In genomic region chr22:24559471-24559870, GRCh38 we compare ENCODE assay signal across 28 cellular contexts. TPM values are rescaled to one million over a fixed set of nuclear protein-coding genes. Genes with fewer than 3 reads are reported as not detected.
DNase-seq lines count a peak whose midpoint lies in the region; ATAC-seq, FAIRE-seq and TF ChIP-seq lines count a peak whose summit lies in the region.
"Had no signal": no experiment of that assay in that cellular context is flagged by ENCODE, and none has a peak within 500 bp of the region (broad histone marks: within the 10 kb centered on the region; RNA-seq: fewer than 3 reads in every experiment).

No MANE protein-coding gene starts in this region.

- H3K9ac ChIP-seq in HepG2 (ENCODE audit: insufficient read depth, low read depth, low read length) (peak overlapping the region; percentile 30; the same call in 1 of the 2 replicates), Loucy (ENCODE audit: low read depth, low read length, poor library complexity, severe bottlenecking) (peak overlapping the region; percentile 98)

- intact Hi-C loops in HepG2 (cut with micrococcal nuclease; ENCODE audit: unreplicated experiment) (no loop called here), right lobe of liver (cut with DNase I) (loop anchor here in 1 of 2 donors (10.0 kb wide), 1 partner anchor 45 kb away; the partner anchor contains the start of gene GGT1)

- peaks cover 47 to 76% (median 65%) of the 10 kb centered on the region in 3 donors for H3K4me1 Mint-ChIP-seq in naive B cell
- peaks cover 15% of the 10 kb centered on the region for H3K4me1 Mint-ChIP-seq in type B pancreatic cell (ENCODE audit: unreplicated experiment)

- DNase-seq in HepG2 (ENCODE audit: low spot score) (no peak), right lobe of liver (no peak), naive B cell (no peak), type B pancreatic cell (ENCODE audit: extremely low spot score, unreplicated experiment) (no peak), ureter (ENCODE audit: low spot score) (no peak)
- no peak for DNase-seq in stimulated activated CD4-positive, alpha-beta T cell treated with anti-CD3 and anti-CD28 coated beads, Interleukin-2, amount 100 ng/mL, for 48 hours
- DNase-seq: activated CD4-positive, alpha-beta memory T cell treated with anti-CD3 and anti-CD28 coated beads, Interleukin-2, amount 10 ng/mL, durations not matched to agents 7 days and 5 days; activated CD4-positive, CD25-positive, alpha-beta regulatory T cell treated with anti-CD3 and anti-CD28 coated beads, Interleukin-2, amount 50 U/mL, for 72 hours; activated gamma-delta T cell treated with Interleukin-2 at 50 U/mL for 16 hours; adrenal gland; body of pancreas; EL; H9; left lung; MG63; NCI-H1417; NCI-H2081 treated with DMSO at 0.1 percent for 48 hours; NCI-H226; NCI-H748 treated with DMSO at 0.1 percent for 48 hours; nucleus accumbens; RPMI8226; stimulated activated CD8-positive, alpha-beta memory T cell treated with anti-CD3 and anti-CD28 coated beads, Interleukin-4, amount 100 ng/mL, for 48 hours; T-helper 1 cell; upper lobe of right lung had no signal

- no peak for ATAC-seq in HepG2
- ATAC-seq in right lobe of liver = no peak
- ATAC-seq in naive B cell (ENCODE audit: low read depth in 2 of 2) = no peak
- no peak for ATAC-seq in GM18870 (IDR thresholded peaks at IDR 0.05; ENCODE audit: unreplicated experiment)
- ATAC-seq: body of pancreas, K562, left lung, upper lobe of right lung had no signal

- CTCF ChIA-PET in HepG2 (lab: Yijun Ruan, JAX; ENCODE audit: low intra/inter-chr PET ratio, low total read pairs) = no interaction called here

- TF ChIP-seq EP300 in HepG2 (IDR thresholded peaks at IDR 0.05; ENCODE audit: low read depth in 2 of 2, low read length in 2 of 2) (no peak), HepG2 (CRISPR knock-in tag; IDR thresholded peaks at IDR 0.05; ENCODE audit: borderline replicate concordance) (no peak)

- H3K36me3 Mint-ChIP-seq in naive B cell = peaks cover 12% of the 10 kb centered on the region in 2 donors
- peaks cover 17% of the 10 kb centered on the region for H3K36me3 Mint-ChIP-seq in type B pancreatic cell

- H3K4me3 Mint-ChIP-seq in naive B cell (peak overlapping the region in 7 of 8 donors; percentile 8 to 94 (median 45)), type B pancreatic cell (peak overlapping the region; percentile 22)
- H3K4me3 Mint-ChIP-seq: activated CD4-positive, alpha-beta memory T cell treated with anti-CD3 and anti-CD28 coated beads, Interleukin-2, amount 10 ng/mL, durations not matched to agents 7 days and 5 days; CD14-positive monocyte; H9 had no signal

- H4K20me1 ChIP-seq in HepG2 (ENCODE audit: insufficient read depth, low read length) (peaks cover 22% of the 10 kb centered on the region), Loucy (ENCODE audit: insufficient read depth, low read length, poor library complexity, severe bottlenecking) (peaks cover 81% of the 10 kb centered on the region)

- TF ChIP-seq CTCF in HepG2 (CRISPR knock-in tag; IDR thresholded peaks at IDR 0.05) = peak; percentile 11; the same call in 1 of the 2 replicates
- TF ChIP-seq CTCF in right lobe of liver (IDR thresholded peaks at IDR 0.05) = no peak
- TF ChIP-seq CTCF in Loucy (conservative IDR thresholded peaks at IDR 0.05; ENCODE audit: low read length) = no peak
- TF ChIP-seq CTCF in type B pancreatic cell (conservative IDR thresholded peaks at IDR 0.05) = no peak

- H3K27ac Mint-ChIP-seq in naive B cell (peak overlapping the region in 3 of 6 donors; percentile 52 to 93 (median 82)), type B pancreatic cell (no peak overlapping the region)
- H3K27ac Mint-ChIP-seq: activated CD4-positive, alpha-beta memory T cell treated with anti-CD3 and anti-CD28 coated beads, Interleukin-2, amount 10 ng/mL, durations not matched to agents 7 days and 5 days; H9 had no signal

- H3K9me3 ChIP-seq in HepG2 (ENCODE audit: low read length) = no peaks in the 10 kb centered on the region
- no peaks in the 10 kb centered on the region for H3K9me3 ChIP-seq in right lobe of liver
- H3K9me3 ChIP-seq in Loucy (ENCODE audit: insufficient read depth, low read depth, low read length) = no peaks in the 10 kb centered on the region
- H3K9me3 ChIP-seq: adrenal gland, body of pancreas, left lung, MG63, upper lobe of right lung had no signal

- 84% methylated on average over 4 of the region's 4 CpGs for WGBS in HepG2 (ENCODE audit: low lambda C conversion rate)
- 33% methylated on average over 2 of the region's 4 CpGs for WGBS in right lobe of liver (ENCODE audit: insufficient coverage, low coverage, low lambda C conversion rate, missing lambda C conversion rate)

- peaks cover 86% of the 10 kb centered on the region for H3K79me2 ChIP-seq in HepG2 (ENCODE audit: insufficient read depth, low read length)
- H3K79me2 ChIP-seq in Loucy (ENCODE audit: insufficient read depth, low read length) = peaks cover 89% of the 10 kb centered on the region

- H3K9me2 ChIP-seq in Loucy (replicated peaks; ENCODE audit: low read depth, low read length) = no peaks in the 10 kb centered on the region

- no peaks in the 10 kb centered on the region for H3K9me3 Mint-ChIP-seq in naive B cell
- no peaks in the 10 kb centered on the region for H3K9me3 Mint-ChIP-seq in type B pancreatic cell
- H3K9me3 Mint-ChIP-seq: activated CD4-positive, alpha-beta memory T cell treated with anti-CD3 and anti-CD28 coated beads, Interleukin-2, amount 10 ng/mL, durations not matched to agents 7 days and 5 days; CD14-positive monocyte had no signal

- H3K27me3 ChIP-seq in HepG2 (ENCODE audit: control insufficient read depth in 1 of 2, insufficient read depth in 2 of 2, low read length in 2 of 2) = no peaks in the 10 kb centered on the region; a peak in 1 of 5 replicates
- H3K27me3 ChIP-seq in right lobe of liver = no peaks in the 10 kb centered on the region
- H3K27me3 ChIP-seq in Loucy (ENCODE audit: insufficient read depth, low read length, poor library complexity, severe bottlenecking) = peaks cover 4% of the 10 kb centered on the region
- H3K27me3 ChIP-seq: adrenal gland, body of pancreas, left lung, MG63, upper lobe of right lung had no signal

- H3K27ac ChIP-seq in HepG2 (ENCODE audit: extremely low read length, insufficient read depth, low read length) = no peak overlapping the region
- no peak overlapping the region for H3K27ac ChIP-seq in right lobe of liver
- H3K27ac ChIP-seq: adrenal gland, body of pancreas, left lung, upper lobe of right lung had no signal

- POLR2A ChIA-PET in HepG2 (lab: Yijun Ruan, JAX) = interaction anchor here (0.5 to 3.3 kb wide), 6 partner anchors 9 to 39 kb away, joined by 3 to 18 read pairs (median 6); no protein-coding TSS in a partner anchor

- H3K4me3 ChIP-seq in HepG2 (replicated peaks in 1 of 3; ENCODE audit: insufficient read depth in 1 of 3, low read depth in 2 of 3, low read length in 3 of 3) (no peak overlapping the region), right lobe of liver (no peak overlapping the region), Loucy (ENCODE audit: low read length, poor library complexity, severe bottlenecking) (peak overlapping the region; percentile 97)
- H3K4me3 ChIP-seq: adrenal gland, body of pancreas, K562, left lung, MG63, upper lobe of right lung had no signal

- TF ChIP-seq RAD21 in HepG2 (CRISPR knock-in tag; IDR thresholded peaks at IDR 0.05) = no peak

- no TSS peak for BruUV-seq in HepG2 (replicated peaks; lab: Mats Ljungman, UMichigan)

- in situ Hi-C loops in HepG2 (cut with HindIII; ENCODE audit: extremely low pct_ligation_motif_present, low pct_unique_long_range_greater_than_20kb) = loop anchor here (5.0 kb wide), 1 partner anchor 33 kb away; the partner anchor contains the start of gene LRRC75B

- no peak for FAIRE-seq in HepG2 (lab: Jason Lieb, UNC)
- FAIRE-seq: K562 had no signal

- peak overlapping the region; percentile 99 for H3K4me2 ChIP-seq in HepG2 (ENCODE audit: low read depth, low read length)
- H3K4me2 ChIP-seq in Loucy (ENCODE audit: low read depth, low read length, poor library complexity, severe bottlenecking) = peak overlapping the region; percentile 93

- H2AFZ ChIP-seq in HepG2 (ENCODE audit: low read length) (no peak overlapping the region), Loucy (ENCODE audit: low read length) (no peak overlapping the region)

- H3K4me1 ChIP-seq in HepG2 (ENCODE audit: insufficient read depth, low read length) (peaks cover 77% of the 10 kb centered on the region), right lobe of liver (peaks cover 2 to 28% (median 16%) of the 10 kb centered on the region in 4 donors), Loucy (ENCODE audit: insufficient read depth, low read length, poor library complexity, severe bottlenecking) (peaks cover 58% of the 10 kb centered on the region)

- H3K27me3 Mint-ChIP-seq in naive B cell (no peaks in the 10 kb centered on the region), type B pancreatic cell (no peaks in the 10 kb centered on the region)
- H3K27me3 Mint-ChIP-seq: activated CD4-positive, alpha-beta memory T cell treated with anti-CD3 and anti-CD28 coated beads, Interleukin-2, amount 10 ng/mL, durations not matched to agents 7 days and 5 days had no signal

- H3K36me3 ChIP-seq in HepG2 (replicated peaks in 1 of 2; ENCODE audit: control insufficient read depth in 1 of 2, insufficient read depth in 2 of 2, low read length in 2 of 2) (peaks cover 23 to 52% of the 10 kb centered on the region in 2 experiments), right lobe of liver (peaks cover 0 to 38% (median 21%) of the 10 kb centered on the region in 4 donors), Loucy (ENCODE audit: insufficient read depth, low read length) (peaks cover 50% of the 10 kb centered on the region)

- no peak for TF ChIP-seq POLR2A in HepG2 (IDR thresholded peaks at IDR 0.05; ENCODE audit: insufficient read depth in 1 of 2, low read depth in 2 of 2, low read length in 2 of 2)
- TF ChIP-seq POLR2A in right lobe of liver (IDR thresholded peaks at IDR 0.05) = no peak

- H3F3A ChIP-seq in Loucy (ENCODE audit: low read depth) = no peaks in the 10 kb centered on the region

RNA-seq across cellular contexts. Expression of gene SNRPD3, which starts 3.7 kb away (rescaled TPM):
- total RNA-seq in HepG2 (2016; rRNA removed; fragmentation: Illumina TruSeq; extraction: Trizol) (209 and 287 TPM in 2 replicates), right lobe of liver (100 to 1,000 TPM in 2 of 6 experiments, 10 to 100 TPM in 4; 43.3 to 180 (median 53.4) TPM), type B pancreatic cell (ENCODE audit: low replicate concordance) (107 and 114 TPM in 2 replicates), ureter (88.7 TPM)
- 29.0 and 31.7 TPM in 2 replicates for total RNA-seq in HepG2 (2016; cell fraction: cytosol; rRNA removed; fragmentation: Illumina TruSeq; extraction: Trizol; ENCODE audit: low read depth)
- 214 and 298 TPM in 2 replicates for total RNA-seq in HepG2 (2016; cell fraction: insoluble cytoplasmic fraction; rRNA removed; fragmentation: Illumina TruSeq; extraction: Trizol)
- total RNA-seq in HepG2 (2016; cell fraction: membrane; rRNA removed; fragmentation: Illumina TruSeq; extraction: Trizol) = 35.4 and 36.1 TPM in 2 replicates
- total RNA-seq in HepG2 (2016; cell fraction: nucleus; rRNA removed; fragmentation: Illumina TruSeq; extraction: Trizol) = 83.7 and 87.5 TPM in 2 replicates
- polyA plus RNA-seq in HepG2 (2011; rRNA removed) (107 and 110 TPM in 2 replicates), naive B cell (ENCODE audit: low read depth in 6 of 6) (100 to 1,000 TPM in 4 of 6 donors, 10 to 100 TPM in 2; 73.1 to 141 (median 132) TPM)
- 278 and 291 TPM in 2 replicates for polyA plus RNA-seq in HepG2 (2011; cell fraction: cytosol; rRNA removed)
- 55.5 and 61.4 TPM in 2 replicates for polyA plus RNA-seq in HepG2 (2011; cell fraction: nucleus; rRNA removed)
- polyA plus RNA-seq in HepG2 (2012) = 178 and 251 TPM in 2 replicates
- polyA plus RNA-seq in HepG2 (2016; cell fraction: cytosol; fragmentation: Illumina TruSeq; extraction: Trizol; ENCODE audit: low read depth) = 35.3 and 40.6 TPM in 2 replicates
- polyA plus RNA-seq in HepG2 (2016; cell fraction: insoluble cytoplasmic fraction; fragmentation: Illumina TruSeq; extraction: Trizol; ENCODE audit: low read depth) = 420 and 438 TPM in 2 replicates
- polyA plus RNA-seq in HepG2 (2016; cell fraction: membrane; fragmentation: Illumina TruSeq; extraction: Trizol; ENCODE audit: low read depth) = 35.8 and 37.4 TPM in 2 replicates
- 132 and 146 TPM in 2 replicates for polyA plus RNA-seq in HepG2 (2016; cell fraction: nucleus; fragmentation: Illumina TruSeq; extraction: Trizol; ENCODE audit: insufficient read depth, low read depth)
- 134 and 369 TPM in 2 replicates for polyA minus RNA-seq in HepG2 (2011; rRNA and poly(A)+ RNA removed; ENCODE audit: low replicate concordance)
- 72.3 and 74.0 TPM in 2 replicates for polyA minus RNA-seq in HepG2 (2011; cell fraction: cytosol; rRNA and poly(A)+ RNA removed)
- polyA minus RNA-seq in HepG2 (2011; cell fraction: nucleus; rRNA and poly(A)+ RNA removed) = 83.2 and 93.4 TPM in 2 replicates

RNA-seq across cellular contexts. Expression of gene GUCD1, which starts 4.5 kb away (rescaled TPM):
- 125 and 128 TPM in 2 replicates for total RNA-seq in HepG2 (2016; rRNA removed; fragmentation: Illumina TruSeq; extraction: Trizol)
- 57.0 and 62.1 TPM in 2 replicates for total RNA-seq in HepG2 (2016; cell fraction: cytosol; rRNA removed; fragmentation: Illumina TruSeq; extraction: Trizol; ENCODE audit: low read depth)
- total RNA-seq in HepG2 (2016; cell fraction: insoluble cytoplasmic fraction; rRNA removed; fragmentation: Illumina TruSeq; extraction: Trizol) = 114 and 129 TPM in 2 replicates
- 156 and 159 TPM in 2 replicates for total RNA-seq in HepG2 (2016; cell fraction: membrane; rRNA removed; fragmentation: Illumina TruSeq; extraction: Trizol)
- 69.6 and 73.3 TPM in 2 replicates for total RNA-seq in HepG2 (2016; cell fraction: nucleus; rRNA removed; fragmentation: Illumina TruSeq; extraction: Trizol)
- polyA plus RNA-seq in HepG2 (2011; rRNA removed) = 245 and 282 TPM in 2 replicates
- polyA plus RNA-seq in HepG2 (2011; cell fraction: cytosol; rRNA removed) = 177 and 210 TPM in 2 replicates
- polyA plus RNA-seq in HepG2 (2011; cell fraction: nucleus; rRNA removed) = 217 and 220 TPM in 2 replicates
- 123 and 145 TPM in 2 replicates for polyA plus RNA-seq in HepG2 (2012)
- polyA plus RNA-seq in HepG2 (2016; cell fraction: cytosol; fragmentation: Illumina TruSeq; extraction: Trizol; ENCODE audit: low read depth) = 33.4 and 34.1 TPM in 2 replicates
- 101 and 109 TPM in 2 replicates for polyA plus RNA-seq in HepG2 (2016; cell fraction: insoluble cytoplasmic fraction; fragmentation: Illumina TruSeq; extraction: Trizol; ENCODE audit: low read depth)
- 91.3 and 96.0 TPM in 2 replicates for polyA plus RNA-seq in HepG2 (2016; cell fraction: membrane; fragmentation: Illumina TruSeq; extraction: Trizol; ENCODE audit: low read depth)
- polyA plus RNA-seq in HepG2 (2016; cell fraction: nucleus; fragmentation: Illumina TruSeq; extraction: Trizol; ENCODE audit: insufficient read depth, low read depth) = 119 and 131 TPM in 2 replicates
- polyA minus RNA-seq in HepG2 (2011; rRNA and poly(A)+ RNA removed; ENCODE audit: low replicate concordance) = 194 and 636 TPM in 2 replicates
- 178 and 203 TPM in 2 replicates for polyA minus RNA-seq in HepG2 (2011; cell fraction: cytosol; rRNA and poly(A)+ RNA removed)
- 53.7 and 80.4 TPM in 2 replicates for polyA minus RNA-seq in HepG2 (2011; cell fraction: nucleus; rRNA and poly(A)+ RNA removed)
- total RNA-seq in right lobe of liver = 100 to 1,000 TPM in 5 of 6 experiments, 10 to 100 TPM in 1; 94.0 to 281 (median 213) TPM
- 100 to 1,000 TPM; 374 to 564 (median 422) TPM for polyA plus RNA-seq in naive B cell (ENCODE audit: low read depth in 6 of 6)
- total RNA-seq in type B pancreatic cell (ENCODE audit: low replicate concordance) = 81.8 and 98.0 TPM in 2 replicates
- total RNA-seq in ureter = 79.0 TPM

RNA-seq across cellular contexts. Expression of gene LRRC75B, which starts 33.4 kb away (rescaled TPM):
- total RNA-seq in HepG2 (2016; rRNA removed; fragmentation: Illumina TruSeq; extraction: Trizol) (5.7 and 11.8 TPM in 2 replicates), right lobe of liver (10 to 100 TPM; 11.8 to 28.0 (median 21.5) TPM), type B pancreatic cell (ENCODE audit: low replicate concordance) (6.5 and 18.6 TPM in 2 replicates), ureter (7.8 TPM)
- 14.2 and 14.4 TPM in 2 replicates for total RNA-seq in HepG2 (2016; cell fraction: cytosol; rRNA removed; fragmentation: Illumina TruSeq; extraction: Trizol; ENCODE audit: low read depth)
- 5.6 and 12.5 TPM in 2 replicates for total RNA-seq in HepG2 (2016; cell fraction: insoluble cytoplasmic fraction; rRNA removed; fragmentation: Illumina TruSeq; extraction: Trizol)
- total RNA-seq in HepG2 (2016; cell fraction: membrane; rRNA removed; fragmentation: Illumina TruSeq; extraction: Trizol) = 14.8 and 16.4 TPM in 2 replicates
- total RNA-seq in HepG2 (2016; cell fraction: nucleus; rRNA removed; fragmentation: Illumina TruSeq; extraction: Trizol) = 10.7 and 13.7 TPM in 2 replicates
- polyA plus RNA-seq in HepG2 (2011; rRNA removed) (34.8 and 48.8 TPM in 2 replicates), naive B cell (ENCODE audit: low read depth in 6 of 6) (under 1 TPM in 2 of 6 donors, not detected in 4; 0.32 TPM)
- polyA plus RNA-seq in HepG2 (2011; cell fraction: cytosol; rRNA removed) = 18.6 and 35.0 TPM in 2 replicates
- polyA plus RNA-seq in HepG2 (2011; cell fraction: nucleus; rRNA removed) = 225 and 265 TPM in 2 replicates
- polyA plus RNA-seq in HepG2 (2012) = 19.0 and 24.1 TPM in 2 replicates
- 15.3 and 17.1 TPM in 2 replicates for polyA plus RNA-seq in HepG2 (2016; cell fraction: cytosol; fragmentation: Illumina TruSeq; extraction: Trizol; ENCODE audit: low read depth)
- polyA plus RNA-seq in HepG2 (2016; cell fraction: insoluble cytoplasmic fraction; fragmentation: Illumina TruSeq; extraction: Trizol; ENCODE audit: low read depth) = 8.8 and 9.2 TPM in 2 replicates
- polyA plus RNA-seq in HepG2 (2016; cell fraction: membrane; fragmentation: Illumina TruSeq; extraction: Trizol; ENCODE audit: low read depth) = 17.8 and 17.9 TPM in 2 replicates
- polyA plus RNA-seq in HepG2 (2016; cell fraction: nucleus; fragmentation: Illumina TruSeq; extraction: Trizol; ENCODE audit: insufficient read depth, low read depth) = 32.8 and 35.7 TPM in 2 replicates
- polyA minus RNA-seq in HepG2 (2011; rRNA and poly(A)+ RNA removed; ENCODE audit: low replicate concordance) = 24.5 TPM in 1 of 2 replicates, not detected in the other
- 5.7 and 8.9 TPM in 2 replicates for polyA minus RNA-seq in HepG2 (2011; cell fraction: cytosol; rRNA and poly(A)+ RNA removed)
- 13.3 and 13.4 TPM in 2 replicates for polyA minus RNA-seq in HepG2 (2011; cell fraction: nucleus; rRNA and poly(A)+ RNA removed)

RNA-seq across cellular contexts. Expression of gene GGT1, which starts 43.5 kb away (rescaled TPM):
- total RNA-seq in HepG2 (2016; rRNA removed; fragmentation: Illumina TruSeq; extraction: Trizol) (11.6 and 29.9 TPM in 2 replicates), right lobe of liver (100 to 1,000 TPM in 5 of 6 experiments, 10 to 100 TPM in 1; 97.6 to 154 (median 140) TPM), type B pancreatic cell (ENCODE audit: low replicate concordance) (4.2 and 8.7 TPM in 2 replicates), ureter (8.2 TPM)
- total RNA-seq in HepG2 (2016; cell fraction: cytosol; rRNA removed; fragmentation: Illumina TruSeq; extraction: Trizol; ENCODE audit: low read depth) = 6.9 and 7.0 TPM in 2 replicates
- 14.5 and 27.5 TPM in 2 replicates for total RNA-seq in HepG2 (2016; cell fraction: insoluble cytoplasmic fraction; rRNA removed; fragmentation: Illumina TruSeq; extraction: Trizol)
- total RNA-seq in HepG2 (2016; cell fraction: membrane; rRNA removed; fragmentation: Illumina TruSeq; extraction: Trizol) = 8.2 and 14.5 TPM in 2 replicates
- total RNA-seq in HepG2 (2016; cell fraction: nucleus; rRNA removed; fragmentation: Illumina TruSeq; extraction: Trizol) = 30.4 and 31.0 TPM in 2 replicates
- polyA plus RNA-seq in HepG2 (2011; rRNA removed) (103 and 150 TPM in 2 replicates), naive B cell (ENCODE audit: low read depth in 6 of 6) (under 1 TPM in 4 of 6 donors, not detected in 2; 0.17 to 0.90 (median 0.70) TPM)
- polyA plus RNA-seq in HepG2 (2011; cell fraction: cytosol; rRNA removed) = 81.5 and 120 TPM in 2 replicates
- 371 and 443 TPM in 2 replicates for polyA plus RNA-seq in HepG2 (2011; cell fraction: nucleus; rRNA removed)
- polyA plus RNA-seq in HepG2 (2012) = 45.9 and 52.6 TPM in 2 replicates
- polyA plus RNA-seq in HepG2 (2016; cell fraction: cytosol; fragmentation: Illumina TruSeq; extraction: Trizol; ENCODE audit: low read depth) = 8.9 and 10.2 TPM in 2 replicates
- 15.2 and 17.2 TPM in 2 replicates for polyA plus RNA-seq in HepG2 (2016; cell fraction: insoluble cytoplasmic fraction; fragmentation: Illumina TruSeq; extraction: Trizol; ENCODE audit: low read depth)
- polyA plus RNA-seq in HepG2 (2016; cell fraction: membrane; fragmentation: Illumina TruSeq; extraction: Trizol; ENCODE audit: low read depth) = 11.3 and 13.6 TPM in 2 replicates
- polyA plus RNA-seq in HepG2 (2016; cell fraction: nucleus; fragmentation: Illumina TruSeq; extraction: Trizol; ENCODE audit: insufficient read depth, low read depth) = 74.0 and 82.3 TPM in 2 replicates
- polyA minus RNA-seq in HepG2 (2011; rRNA and poly(A)+ RNA removed; ENCODE audit: low replicate concordance) = 7.2 and 119 TPM in 2 replicates
- polyA minus RNA-seq in HepG2 (2011; cell fraction: cytosol; rRNA and poly(A)+ RNA removed) = 46.0 and 49.6 TPM in 2 replicates
- polyA minus RNA-seq in HepG2 (2011; cell fraction: nucleus; rRNA and poly(A)+ RNA removed) = 35.4 and 41.2 TPM in 2 replicates
